ENCODE assay signal across 2 cellular contexts in the genomic region with DNA sequence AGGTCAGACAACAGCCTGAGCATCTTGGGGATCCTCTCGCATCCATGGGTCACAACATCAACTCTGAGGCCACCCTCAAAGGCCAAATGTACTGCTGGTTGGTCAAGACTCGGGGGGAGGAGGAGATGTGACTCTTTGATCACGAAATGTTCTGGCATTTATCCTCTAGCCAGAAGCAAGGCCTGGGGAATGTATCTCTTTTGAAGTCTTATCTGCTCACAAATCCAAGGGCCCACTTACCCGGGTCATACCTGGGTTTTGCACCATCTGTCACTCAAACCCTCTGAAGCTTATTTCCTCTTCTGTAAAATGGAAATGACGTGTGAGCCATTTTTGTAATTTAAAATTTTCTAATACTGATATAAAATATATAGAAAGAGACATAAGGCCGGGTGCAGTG.
TF ChIP-seq lines count a peak whose summit lies in the region.

No MANE protein-coding gene starts in this region.

TF ChIP-seq in SK-N-SH, 30 proteins besides CTCF, POLR2A, EP300 and RAD21 (continued from another document):
- TF ChIP-seq SMC3 (IDR thresholded peaks at IDR 0.05; ENCODE audit: low read depth, low read length) (no peak), REST (IDR thresholded peaks at IDR 0.05; ENCODE audit: low read depth, low read length) (no peak), POLR2AphosphoS5 (IDR thresholded peaks at IDR 0.05; ENCODE audit: low read depth, low read length) (no peak), MXI1 (IDR thresholded peaks at IDR 0.05; ENCODE audit: low read depth, low read length) (no peak), NFIC (IDR thresholded peaks at IDR 0.05; ENCODE audit: borderline replicate concordance) (no peak), MEF2A (IDR thresholded peaks at IDR 0.05; ENCODE audit: borderline replicate concordance, low read depth) (no peak), FOSL2 (IDR thresholded peaks at IDR 0.05; ENCODE audit: borderline replicate concordance, low read depth) (no peak), RXRA (IDR thresholded peaks at IDR 0.05; ENCODE audit: borderline replicate concordance, low read depth) (no peak), TCF12 (IDR thresholded peaks at IDR 0.05) (no peak), EZH2phosphoT487 (IDR thresholded peaks at IDR 0.05; ENCODE audit: borderline replicate concordance, low read depth) (no peak)

TF ChIP-seq in SK-N-SH treated with all-trans-retinoic acid at 6 μM for 48 hours, 23 proteins besides CTCF, POLR2A, EP300 and RAD21 (continued from another document):
- TF ChIP-seq POU6F1 (CRISPR knock-in tag; IDR thresholded peaks at IDR 0.05; ENCODE audit: borderline replicate concordance, low read depth), result no peak
- no peak for TF ChIP-seq ZNF8 (CRISPR knock-in tag; IDR thresholded peaks at IDR 0.05)
- TF ChIP-seq RARB (CRISPR knock-in tag; IDR thresholded peaks at IDR 0.05), result no peak
- no peak for TF ChIP-seq ZC3H10 (CRISPR knock-in tag; IDR thresholded peaks at IDR 0.05)
- no peak for TF ChIP-seq CSRNP3 (CRISPR knock-in tag; IDR thresholded peaks at IDR 0.05)
- no peak for TF ChIP-seq CREB5 (CRISPR knock-in tag; IDR thresholded peaks at IDR 0.05; ENCODE audit: low read depth)
- TF ChIP-seq ZNF565 (CRISPR knock-in tag; conservative IDR thresholded peaks at IDR 0.05; ENCODE audit: low read depth), result no peak
- no peak for TF ChIP-seq PPARA (CRISPR knock-in tag; IDR thresholded peaks at IDR 0.05; ENCODE audit: borderline replicate concordance)
TF ChIP-seq in SK-N-SH treated with all-trans-retinoic acid at 6 μM for 48 hours: peak in this region for 0.
